27 cellular contexts compared by ENCODE assay signal in genomic region chr14:99748529-99748928, GRCh38. TPM values are rescaled to one million over a fixed set of nuclear protein-coding genes. Genes with fewer than 3 reads are reported as not detected.
"Had no signal": no experiment of that assay in that cellular context is flagged by ENCODE, and none has a peak within 500 bp of the region (broad histone marks: within the 10 kb centered on the region; RNA-seq: fewer than 3 reads in every experiment).

No MANE protein-coding gene starts in this region.

- H3K36me3 Mint-ChIP-seq: activated CD8-positive, alpha-beta memory T cell treated with anti-CD3 and anti-CD28 coated beads, Interleukin-2, amount 10 ng/mL, durations not matched to agents 7 days and 5 days; activated naive CD8-positive, alpha-beta T cell treated with anti-CD3 and anti-CD28 coated beads for 36 hours had no signal

- H3K27ac ChIP-seq: brain microvascular endothelial cell, Peyer's patch, WERI-Rb-1 had no signal

- ATAC-seq: activated CD8-positive, alpha-beta memory T cell treated with anti-CD3 and anti-CD28 coated beads, Interleukin-2, amount 10 ng/mL, durations not matched to agents 7 days and 5 days; PC-3 had no signal

- DNase-seq: activated CD4-positive, alpha-beta memory T cell treated with anti-CD3 and anti-CD28 coated beads, Interleukin-2, amount 10 ng/mL, durations not matched to agents 7 days and 5 days; activated CD4-positive, alpha-beta T cell treated with anti-CD3 and anti-CD28 coated beads for 1 hour; activated CD4-positive, CD25-positive, alpha-beta regulatory T cell; activated CD8-positive, alpha-beta memory T cell treated with anti-CD3 and anti-CD28 coated beads for 24 hours; activated CD8-positive, alpha-beta memory T cell treated with anti-CD3 and anti-CD28 coated beads, Interleukin-2, amount 10 ng/mL, durations not matched to agents 7 days and 5 days; activated CD8-positive, alpha-beta memory T cell treated with anti-CD3 and anti-CD28 coated beads, Interleukin-2, amount 50 U/mL, for 48 hours; activated effector memory CD4-positive, alpha-beta T cell treated with Interleukin-2 at 50 U/mL for 16 hours; activated naive CD4-positive, alpha-beta T cell; activated naive CD4-positive, alpha-beta T cell treated with anti-CD3 and anti-CD28 coated beads, Interleukin-2, amount 50 U/mL, for 16 hours; activated naive CD8-positive, alpha-beta T cell treated with anti-CD3 and anti-CD28 coated beads for 36 hours; activated T-cell treated with anti-CD3 and anti-CD28 coated beads, Interleukin-2, amount 50 U/mL, for 48 hours; amniotic stem cell; aorta; brain microvascular endothelial cell; central memory CD4-positive, alpha-beta T cell; NCI-H1105; NCI-H1417 treated with DMSO at 0.1 percent for 48 hours; NCI-H1694; NCI-H2029; NCI-H345; NCI-H524 treated with DMSO at 0.1 percent for 48 hours; PC-3; Peyer's patch; SIG-M5; T-helper 1 cell; T1000 had no signal

- H3K9me3 Mint-ChIP-seq: activated CD4-positive, alpha-beta memory T cell treated with anti-CD3 and anti-CD28 coated beads, Interleukin-2, amount 10 ng/mL, durations not matched to agents 7 days and 5 days; activated naive CD8-positive, alpha-beta T cell treated with anti-CD3 and anti-CD28 coated beads for 36 hours had no signal

- H3K27me3 ChIP-seq: brain microvascular endothelial cell, Peyer's patch had no signal

- H3K4me3 Mint-ChIP-seq: activated CD4-positive, alpha-beta memory T cell treated with anti-CD3 and anti-CD28 coated beads, Interleukin-2, amount 10 ng/mL, durations not matched to agents 7 days and 5 days; activated CD8-positive, alpha-beta memory T cell treated with anti-CD3 and anti-CD28 coated beads, Interleukin-2, amount 10 ng/mL, durations not matched to agents 7 days and 5 days; activated naive CD8-positive, alpha-beta T cell treated with anti-CD3 and anti-CD28 coated beads for 36 hours had no signal

- H3K4me3 ChIP-seq: Peyer's patch had no signal

- H3K27ac Mint-ChIP-seq: activated CD4-positive, alpha-beta memory T cell treated with anti-CD3 and anti-CD28 coated beads, Interleukin-2, amount 10 ng/mL, durations not matched to agents 7 days and 5 days; activated CD8-positive, alpha-beta memory T cell treated with anti-CD3 and anti-CD28 coated beads, Interleukin-2, amount 10 ng/mL, durations not matched to agents 7 days and 5 days; activated naive CD8-positive, alpha-beta T cell treated with anti-CD3 and anti-CD28 coated beads for 36 hours had no signal

- H3K36me3 ChIP-seq: brain microvascular endothelial cell, Peyer's patch, WERI-Rb-1 had no signal

- H3K9me3 ChIP-seq: Peyer's patch had no signal

RNA-seq across cellular contexts. Expression of gene EML1, which starts 44.7 kb away (rescaled TPM):
- total RNA-seq: activated CD4-positive, alpha-beta memory T cell treated with anti-CD3 and anti-CD28 coated beads, Interleukin-2, amount 10 ng/mL, durations not matched to agents 7 days and 5 days; activated CD8-positive, alpha-beta memory T cell treated with anti-CD3 and anti-CD28 coated beads, Interleukin-2, amount 10 ng/mL, durations not matched to agents 7 days and 5 days had no signal
